In the genomic region with DNA sequence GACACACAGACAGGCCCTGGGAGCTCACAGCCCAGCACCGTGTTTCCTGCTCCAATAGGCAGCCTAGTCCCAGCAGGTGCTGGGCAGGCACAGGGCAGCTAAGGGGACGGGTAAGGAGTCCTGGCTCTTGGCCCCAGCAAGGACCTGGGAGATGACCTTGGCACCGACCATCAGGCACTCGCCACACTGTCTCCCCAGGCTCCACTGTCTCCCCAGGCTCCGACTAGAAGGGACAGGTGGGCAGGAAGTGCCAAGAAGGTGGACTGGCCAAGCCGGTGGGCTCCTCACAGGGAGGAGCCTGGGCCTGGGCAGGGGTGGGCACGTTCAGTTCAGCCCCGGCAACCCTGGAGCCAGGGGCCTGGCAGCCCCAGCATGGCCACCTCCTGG, we compare ENCODE assay signal across 13 cellular contexts.
DNase-seq lines count a peak whose midpoint lies in the region; ATAC-seq and TF ChIP-seq lines count a peak whose summit lies in the region.
"Had no signal": no experiment of that assay in that cellular context is flagged by ENCODE, and none has a peak within 500 bp of the region (broad histone marks: within the 10 kb centered on the region; RNA-seq: fewer than 3 reads in every experiment).

No MANE protein-coding gene starts in this region.

- ATAC-seq in activated CD8-positive, alpha-beta memory T cell treated with anti-CD3 and anti-CD28 coated beads, Interleukin-2, amount 10 ng/mL, durations not matched to agents 7 days and 5 days = peak; percentile 32
- ATAC-seq in T-helper 17 cell (peak; percentile 35), left lung (peak; percentile 8)
- peak; percentile 35 for ATAC-seq in stimulated activated effector memory CD8-positive, alpha-beta T cell treated with anti-CD3 and anti-CD28 coated beads, Interleukin-12 subunit alpha, Interleukin-12 subunit beta, amount 100 ng/mL, for 72 hours

- H3K9me3 ChIP-seq in T-helper 17 cell (ENCODE audit: control insufficient read depth, low read length, poor library complexity, severe bottlenecking) = no peaks in the 10 kb centered on the region
- H3K9me3 ChIP-seq in left lung = no peaks in the 10 kb centered on the region
- H3K9me3 ChIP-seq: upper lobe of left lung had no signal

- no peak for DNase-seq in activated CD8-positive, alpha-beta memory T cell treated with anti-CD3 and anti-CD28 coated beads, Interleukin-2, amount 10 ng/mL, durations not matched to agents 7 days and 5 days
- no peak for DNase-seq in activated CD8-positive, alpha-beta memory T cell treated with anti-CD3 and anti-CD28 coated beads for 24 hours
- DNase-seq in T-helper 17 cell (no peak), left lung (no peak), NOMO-1 (lab: John Stamatoyannopoulos, UW; ENCODE audit: unreplicated experiment in 2 of 2) (no peak)
- DNase-seq in stimulated activated effector memory CD8-positive, alpha-beta T cell treated with anti-CD3 and anti-CD28 coated beads, Interleukin-12 subunit alpha, Interleukin-12 subunit beta, amount 100 ng/mL, for 72 hours (ENCODE audit: low spot score in 2 of 2) = no peak
- no peak for DNase-seq in activated T-helper 2 cell treated with anti-CD3 and anti-CD28 coated beads, Interferon-gamma antibody, Interleukin-2, Interleukin-4, amounts not matched to agents 10 μg/mL and 5 μg/mL and 100 μg/mL, durations not matched to agents 14 hours and 24 hours and 36 hours (ENCODE audit: low spot score)
- no peak for DNase-seq in NK-92 treated with Interleukin-12 subunit alpha and Interleukin-12 subunit beta, amount 100 ng/mL, for 24 hours (lab: John Stamatoyannopoulos, UW)

- H3K27me3 ChIP-seq in left lung = no peaks in the 10 kb centered on the region
- H3K27me3 ChIP-seq: hepatocyte, upper lobe of left lung had no signal

- TF ChIP-seq CTCF in left lung (IDR thresholded peaks at IDR 0.05) = peak in 1 of 2 donors; percentile 64

- no peaks in the 10 kb centered on the region for H3K9me3 Mint-ChIP-seq in activated CD8-positive, alpha-beta memory T cell treated with anti-CD3 and anti-CD28 coated beads, Interleukin-2, amount 10 ng/mL, durations not matched to agents 7 days and 5 days (ENCODE audit: low read depth)
- H3K9me3 Mint-ChIP-seq in stimulated activated effector memory CD8-positive, alpha-beta T cell treated with anti-CD3 and anti-CD28 coated beads, Interleukin-12 subunit alpha, Interleukin-12 subunit beta, amount 100 ng/mL, for 72 hours = no peaks in the 10 kb centered on the region
- H3K9me3 Mint-ChIP-seq in activated T-helper 2 cell treated with anti-CD3 and anti-CD28 coated beads, Interferon-gamma antibody, Interleukin-2, Interleukin-4, amounts not matched to agents 10 μg/mL and 5 μg/mL and 100 μg/mL, durations not matched to agents 14 hours and 24 hours and 36 hours = no peaks in the 10 kb centered on the region
- H3K9me3 Mint-ChIP-seq: activated CD4-positive, alpha-beta T cell treated with anti-CD3 and anti-CD28 coated beads, Interleukin-2, amount 10 ng/mL, durations not matched to agents 24 days and 14 days had no signal

- CTCF ChIA-PET in activated CD8-positive, alpha-beta memory T cell treated with anti-CD3 and anti-CD28 coated beads, Interleukin-2, amount 10 ng/mL, durations not matched to agents 7 days and 5 days (lab: Charles Lee) = interaction anchor here (0.5 to 1.8 kb wide), 31 partner anchors 8 to 531 kb away, joined by 3 to 21 read pairs (median 4); partner anchors contain the start of gene BCR

- H3K36me3 Mint-ChIP-seq in activated CD8-positive, alpha-beta memory T cell treated with anti-CD3 and anti-CD28 coated beads, Interleukin-2, amount 10 ng/mL, durations not matched to agents 7 days and 5 days = no peaks in the 10 kb centered on the region
- no peaks in the 10 kb centered on the region for H3K36me3 Mint-ChIP-seq in T-helper 17 cell (ENCODE audit: low read depth)
- no peaks in the 10 kb centered on the region for H3K36me3 Mint-ChIP-seq in stimulated activated effector memory CD8-positive, alpha-beta T cell treated with anti-CD3 and anti-CD28 coated beads, Interleukin-12 subunit alpha, Interleukin-12 subunit beta, amount 100 ng/mL, for 72 hours
- no peaks in the 10 kb centered on the region for H3K36me3 Mint-ChIP-seq in activated T-helper 2 cell treated with anti-CD3 and anti-CD28 coated beads, Interferon-gamma antibody, Interleukin-2, Interleukin-4, amounts not matched to agents 10 μg/mL and 5 μg/mL and 100 μg/mL, durations not matched to agents 14 hours and 24 hours and 36 hours (ENCODE audit: low read depth)

- H3K27ac Mint-ChIP-seq in activated CD8-positive, alpha-beta memory T cell treated with anti-CD3 and anti-CD28 coated beads, Interleukin-2, amount 10 ng/mL, durations not matched to agents 7 days and 5 days = no peak overlapping the region
- no peak overlapping the region for H3K27ac Mint-ChIP-seq in T-helper 17 cell
- no peak overlapping the region for H3K27ac Mint-ChIP-seq in stimulated activated effector memory CD8-positive, alpha-beta T cell treated with anti-CD3 and anti-CD28 coated beads, Interleukin-12 subunit alpha, Interleukin-12 subunit beta, amount 100 ng/mL, for 72 hours
- no peak overlapping the region for H3K27ac Mint-ChIP-seq in activated T-helper 2 cell treated with anti-CD3 and anti-CD28 coated beads, Interferon-gamma antibody, Interleukin-2, Interleukin-4, amounts not matched to agents 10 μg/mL and 5 μg/mL and 100 μg/mL, durations not matched to agents 14 hours and 24 hours and 36 hours
- H3K27ac Mint-ChIP-seq: activated CD4-positive, alpha-beta T cell treated with anti-CD3 and anti-CD28 coated beads, Interleukin-2, amount 10 ng/mL, durations not matched to agents 24 days and 14 days had no signal

- H3K4me1 ChIP-seq in left lung = peaks cover 0 to 4% of the 10 kb centered on the region in 2 donors
- H3K4me1 ChIP-seq: parathyroid adenoma had no signal

- H3K36me3 ChIP-seq in left lung = no peaks in the 10 kb centered on the region
- H3K36me3 ChIP-seq: upper lobe of left lung had no signal

- H3K4me3 ChIP-seq in left lung = no peak overlapping the region
- H3K4me3 ChIP-seq: hepatocyte, SK-N-MC, upper lobe of left lung had no signal

- H3K27me3 Mint-ChIP-seq in activated CD8-positive, alpha-beta memory T cell treated with anti-CD3 and anti-CD28 coated beads, Interleukin-2, amount 10 ng/mL, durations not matched to agents 7 days and 5 days = no peaks in the 10 kb centered on the region
- H3K27me3 Mint-ChIP-seq in T-helper 17 cell = peaks cover 17% of the 10 kb centered on the region
- H3K27me3 Mint-ChIP-seq in activated T-helper 2 cell treated with anti-CD3 and anti-CD28 coated beads, Interferon-gamma antibody, Interleukin-2, Interleukin-4, amounts not matched to agents 10 μg/mL and 5 μg/mL and 100 μg/mL, durations not matched to agents 14 hours and 24 hours and 36 hours (ENCODE audit: low read depth) = no peaks in the 10 kb centered on the region
- H3K27me3 Mint-ChIP-seq: activated CD4-positive, alpha-beta T cell treated with anti-CD3 and anti-CD28 coated beads, Interleukin-2, amount 10 ng/mL, durations not matched to agents 24 days and 14 days had no signal

- H3K4me1 Mint-ChIP-seq in activated CD8-positive, alpha-beta memory T cell treated with anti-CD3 and anti-CD28 coated beads, Interleukin-2, amount 10 ng/mL, durations not matched to agents 7 days and 5 days = no peaks in the 10 kb centered on the region
- no peaks in the 10 kb centered on the region for H3K4me1 Mint-ChIP-seq in T-helper 17 cell
- no peaks in the 10 kb centered on the region for H3K4me1 Mint-ChIP-seq in stimulated activated effector memory CD8-positive, alpha-beta T cell treated with anti-CD3 and anti-CD28 coated beads, Interleukin-12 subunit alpha, Interleukin-12 subunit beta, amount 100 ng/mL, for 72 hours
- no peaks in the 10 kb centered on the region for H3K4me1 Mint-ChIP-seq in activated T-helper 2 cell treated with anti-CD3 and anti-CD28 coated beads, Interferon-gamma antibody, Interleukin-2, Interleukin-4, amounts not matched to agents 10 μg/mL and 5 μg/mL and 100 μg/mL, durations not matched to agents 14 hours and 24 hours and 36 hours (ENCODE audit: low read depth)
- H3K4me1 Mint-ChIP-seq: activated CD4-positive, alpha-beta T cell treated with anti-CD3 and anti-CD28 coated beads, Interleukin-2, amount 10 ng/mL, durations not matched to agents 24 days and 14 days had no signal

- intact Hi-C loops in left lung (cut with DNase I) = loop anchor here in 1 of 2 donors (10.0 kb wide), 1 partner anchor 211 kb away; no protein-coding TSS in a partner anchor
- intact Hi-C loops in activated T-helper 2 cell treated with anti-CD3 and anti-CD28 coated beads, Interferon-gamma antibody, Interleukin-2, Interleukin-4, amounts not matched to agents 10 μg/mL and 5 μg/mL and 100 μg/mL, durations not matched to agents 14 hours and 24 hours and 36 hours (cut with micrococcal nuclease) = loop anchor here (5.0 kb wide), 2 partner anchors 69 to 209 kb away; no protein-coding TSS in a partner anchor

- H3K4me3 Mint-ChIP-seq in activated CD8-positive, alpha-beta memory T cell treated with anti-CD3 and anti-CD28 coated beads, Interleukin-2, amount 10 ng/mL, durations not matched to agents 7 days and 5 days = no peak overlapping the region
- no peak overlapping the region for H3K4me3 Mint-ChIP-seq in T-helper 17 cell
- no peak overlapping the region for H3K4me3 Mint-ChIP-seq in stimulated activated effector memory CD8-positive, alpha-beta T cell treated with anti-CD3 and anti-CD28 coated beads, Interleukin-12 subunit alpha, Interleukin-12 subunit beta, amount 100 ng/mL, for 72 hours
- H3K4me3 Mint-ChIP-seq in activated T-helper 2 cell treated with anti-CD3 and anti-CD28 coated beads, Interferon-gamma antibody, Interleukin-2, Interleukin-4, amounts not matched to agents 10 μg/mL and 5 μg/mL and 100 μg/mL, durations not matched to agents 14 hours and 24 hours and 36 hours (ENCODE audit: low read depth) = no peak overlapping the region
- H3K4me3 Mint-ChIP-seq: activated CD4-positive, alpha-beta T cell treated with anti-CD3 and anti-CD28 coated beads, Interleukin-2, amount 10 ng/mL, durations not matched to agents 24 days and 14 days had no signal

- H3K27ac ChIP-seq in left lung = no peak overlapping the region
- H3K27ac ChIP-seq: hepatocyte, parathyroid adenoma, SK-N-MC, upper lobe of left lung had no signal
